Comparison of ENCODE assay signal across 1 cellular context in the genomic region with DNA sequence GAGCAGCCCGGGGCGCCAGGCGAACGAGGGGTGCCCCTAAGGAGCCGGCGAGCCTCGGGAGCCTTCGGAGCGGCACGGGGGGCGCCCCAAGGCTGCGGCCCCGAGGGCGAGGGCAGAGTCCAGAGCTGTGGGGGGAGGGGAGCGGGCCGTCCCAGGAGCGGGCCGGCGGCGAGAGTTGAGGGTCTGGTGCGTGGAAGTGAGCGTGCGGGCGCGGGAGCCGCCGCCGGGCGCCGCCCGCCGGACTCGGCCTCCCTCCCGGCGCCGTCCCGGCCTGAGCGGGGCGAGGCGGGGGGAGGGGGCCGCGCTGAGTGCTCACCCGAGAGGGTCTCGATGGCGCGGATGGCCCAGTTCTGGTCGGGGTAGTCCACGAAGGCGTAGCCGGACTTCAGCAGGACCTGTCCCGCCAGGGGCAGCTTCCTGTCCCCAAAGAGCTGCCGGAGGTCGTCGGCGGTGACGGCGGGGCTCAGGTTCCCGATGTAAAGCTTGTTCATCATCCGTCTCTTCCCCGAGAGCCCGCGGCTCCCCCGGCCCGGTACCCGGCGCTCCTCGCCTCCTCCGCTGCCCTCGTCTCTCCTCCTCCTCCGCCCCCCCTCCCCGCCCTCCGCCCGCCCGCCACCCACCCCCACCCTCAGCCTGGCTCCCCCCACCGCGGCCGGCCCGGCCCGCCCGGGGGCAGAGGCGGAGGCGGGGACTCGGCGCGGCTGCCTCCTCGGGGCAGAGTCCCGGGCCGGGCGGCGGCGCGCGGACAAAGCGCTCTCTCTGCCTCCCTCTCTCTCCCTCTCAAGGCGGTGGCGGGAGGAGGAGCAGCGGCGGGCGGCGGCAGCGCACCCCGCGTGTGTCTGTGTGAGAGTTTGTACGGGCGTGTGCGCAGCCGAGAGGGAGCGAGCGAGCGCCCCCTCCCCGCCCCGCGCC.
TF ChIP-seq lines count a peak whose summit lies in the region.

Gene IGF2BP2, minus strand, starts transcription at position 576 of the 912 bp plus-strand sequence. Its CDS starts 82 bp downstream, at position 494.

TF ChIP-seq in SK-N-SH treated with all-trans-retinoic acid at 6 μM for 48 hours, 23 proteins besides CTCF, POLR2A, EP300 and RAD21 (continued from another document):
- TF ChIP-seq ESRRG (CRISPR knock-in tag; IDR thresholded peaks at IDR 0.05) (no peak), PATZ1 (CRISPR knock-in tag; IDR thresholded peaks at IDR 0.05; ENCODE audit: borderline replicate concordance) (no peak)
